Comparison of ENCODE assay signal across 8 cellular contexts in the genomic region with DNA sequence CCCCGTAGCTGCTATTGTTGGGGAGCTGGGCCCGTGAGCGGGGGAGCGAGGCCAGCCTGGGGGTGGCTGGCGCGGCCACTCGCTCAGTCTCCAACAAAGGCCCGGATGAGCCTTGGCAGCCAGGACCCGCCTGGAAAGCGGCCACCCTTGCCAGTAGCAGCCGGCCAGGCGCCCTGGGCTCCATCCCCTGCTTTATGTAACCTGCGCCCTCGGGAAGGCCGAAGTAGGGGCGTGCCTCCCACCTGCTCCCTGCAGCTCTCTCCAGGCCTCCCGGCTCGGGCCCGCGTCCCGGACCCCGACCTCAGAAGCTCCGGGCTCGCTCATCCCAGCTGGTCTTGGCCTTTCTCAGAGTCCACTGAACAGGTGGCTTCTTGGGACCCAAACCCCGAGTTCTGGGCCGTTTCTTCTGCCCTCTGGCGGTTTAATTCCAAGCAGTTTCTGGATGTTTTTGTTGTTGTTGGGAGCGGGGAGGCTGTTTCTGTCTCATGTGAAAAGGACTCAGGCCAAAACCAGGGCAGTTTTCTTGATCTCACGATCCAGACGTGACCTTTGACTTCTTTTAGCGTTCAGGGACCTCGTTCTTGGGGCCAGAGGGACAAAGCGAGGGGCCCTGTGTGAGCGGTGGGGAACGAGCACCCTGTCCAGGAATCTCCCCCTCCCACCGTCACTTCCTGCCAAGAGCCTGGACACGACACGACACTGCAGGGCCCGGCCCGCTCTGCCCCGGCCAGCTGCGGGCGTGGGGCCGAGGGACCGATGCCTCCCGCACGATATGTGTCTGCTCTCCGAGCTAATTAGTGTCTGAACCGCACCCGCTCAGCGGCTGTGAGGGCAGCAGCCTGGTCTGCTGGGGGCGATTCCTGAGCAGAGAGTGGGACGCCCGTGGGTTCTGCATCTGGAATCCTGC. TPM values are rescaled to one million over a fixed set of nuclear protein-coding genes. Genes with fewer than 3 reads are reported as not detected.
DNase-seq lines count a peak whose midpoint lies in the region; ATAC-seq and TF ChIP-seq lines count a peak whose summit lies in the region.

No MANE protein-coding gene starts in this region.

- DNase-seq in A172 (ENCODE audit: low spot score): peak; percentile 71
- DNase-seq in GM10248 (ENCODE audit: extremely low spot score): peak; percentile 48
- peak; percentile 71 for DNase-seq in NCI-H1105 (lab: John Stamatoyannopoulos, UW)
- DNase-seq in activated CD8-positive, alpha-beta T cell treated with anti-CD3 and anti-CD28 coated beads, Interleukin-2, amount 10 ng/mL, durations not matched to agents 7 days and 5 days: peak; percentile 63
- no peak for DNase-seq in mesothelial cell of epicardium (ENCODE audit: low spot score in 2 of 2, unreplicated experiment in 2 of 2)
- DNase-seq in testis: peak; percentile 67

- ATAC-seq in activated CD8-positive, alpha-beta T cell treated with anti-CD3 and anti-CD28 coated beads, Interleukin-2, amount 10 ng/mL, durations not matched to agents 7 days and 5 days: peak; percentile 1
- ATAC-seq in GM19395 (IDR thresholded peaks at IDR 0.05; ENCODE audit: unreplicated experiment): no peak

- H3K9me3 ChIP-seq in esophagus (ENCODE audit: control insufficient read depth in 2 of 2, insufficient read depth in 1 of 2, low read depth in 1 of 2, low read length in 1 of 2): no peaks in the 10 kb centered on the region
- H3K9me3 ChIP-seq in testis: no peaks in the 10 kb centered on the region

- POLR2A ChIA-PET in GM10248 (lab: Yijun Ruan, JAX): interaction anchor here (0.7 kb wide), 1 partner anchor 42 kb away, joined by 3 read pairs; no protein-coding TSS in a partner anchor
- POLR2A ChIA-PET in activated CD8-positive, alpha-beta T cell treated with anti-CD3 and anti-CD28 coated beads, Interleukin-2, amount 10 ng/mL, durations not matched to agents 7 days and 5 days (lab: Charles Lee): interaction anchor here (1.1 to 3.2 kb wide), 7 partner anchors 11 to 39 kb away, joined by 3 to 19 read pairs (median 9); partner anchors contain the start of genes BSG, GZMM and TPGS1

- TF ChIP-seq POLR2A in testis (IDR thresholded peaks at IDR 0.05): no peak

- H3K27ac ChIP-seq in esophagus (ENCODE audit: low read depth in 2 of 2, low read length in 1 of 2) (peak overlapping the region; percentile 74 to 95), testis (peak overlapping the region; percentile 93 to 95)

- H3K27me3 ChIP-seq in esophagus (ENCODE audit: control insufficient read depth in 1 of 2, insufficient read depth in 2 of 2, low read length in 2 of 2) (no peaks in the 10 kb centered on the region), testis (no peaks in the 10 kb centered on the region)

- peaks cover 22% of the 10 kb centered on the region for H3K4me1 Mint-ChIP-seq in activated CD8-positive, alpha-beta T cell treated with anti-CD3 and anti-CD28 coated beads, Interleukin-2, amount 10 ng/mL, durations not matched to agents 7 days and 5 days (ENCODE audit: low read depth)
- peaks cover 18% of the 10 kb centered on the region for H3K4me1 Mint-ChIP-seq in mesothelial cell of epicardium

- no peaks in the 10 kb centered on the region for H3K9me3 Mint-ChIP-seq in activated CD8-positive, alpha-beta T cell treated with anti-CD3 and anti-CD28 coated beads, Interleukin-2, amount 10 ng/mL, durations not matched to agents 7 days and 5 days (ENCODE audit: insufficient read depth)
- no peaks in the 10 kb centered on the region for H3K9me3 Mint-ChIP-seq in mesothelial cell of epicardium

- TF ChIP-seq CTCF in GM10248 (IDR thresholded peaks at IDR 0.05; ENCODE audit: control extremely low read depth, extremely low read depth, low read depth, missing control alignments) (peak; percentile 41), mesothelial cell of epicardium (IDR thresholded peaks at IDR 0.05; ENCODE audit: unreplicated experiment) (no peak), testis (IDR thresholded peaks at IDR 0.05) (peak; percentile 30 to 57 (median 54))

- CTCF ChIA-PET in GM10248 (lab: Yijun Ruan, JAX): interaction anchor here (1.0 to 6.4 kb wide), 5 partner anchors 9 to 37 kb away, joined by 3 to 79 read pairs (median 6); no protein-coding TSS in a partner anchor
- CTCF ChIA-PET in activated CD8-positive, alpha-beta T cell treated with anti-CD3 and anti-CD28 coated beads, Interleukin-2, amount 10 ng/mL, durations not matched to agents 7 days and 5 days (lab: Charles Lee): interaction anchor here (1.3 to 6.1 kb wide), 6 partner anchors 9 to 77 kb away, joined by 4 to 87 read pairs (median 6); partner anchors contain the start of gene TPGS1

- H3K27me3 Mint-ChIP-seq in activated CD8-positive, alpha-beta T cell treated with anti-CD3 and anti-CD28 coated beads, Interleukin-2, amount 10 ng/mL, durations not matched to agents 7 days and 5 days (ENCODE audit: low read depth): no peaks in the 10 kb centered on the region
- H3K27me3 Mint-ChIP-seq in mesothelial cell of epicardium (ENCODE audit: low read depth): no peaks in the 10 kb centered on the region

- peak overlapping the region; percentile 81 for H3K27ac Mint-ChIP-seq in activated CD8-positive, alpha-beta T cell treated with anti-CD3 and anti-CD28 coated beads, Interleukin-2, amount 10 ng/mL, durations not matched to agents 7 days and 5 days
- H3K27ac Mint-ChIP-seq in mesothelial cell of epicardium: peak overlapping the region; percentile 98

- 2 to 3% methylated on average over 52 to 54 of the region's 54 CpGs for WGBS in esophagus, 2 donors
- WGBS in testis, 2 donors: 1% methylated on average over 13 to 54 of the region's 54 CpGs

- peak overlapping the region; percentile 82 for H3K4me3 Mint-ChIP-seq in activated CD8-positive, alpha-beta T cell treated with anti-CD3 and anti-CD28 coated beads, Interleukin-2, amount 10 ng/mL, durations not matched to agents 7 days and 5 days
- H3K4me3 Mint-ChIP-seq in mesothelial cell of epicardium: peak overlapping the region; percentile 91

- H3K36me3 Mint-ChIP-seq in activated CD8-positive, alpha-beta T cell treated with anti-CD3 and anti-CD28 coated beads, Interleukin-2, amount 10 ng/mL, durations not matched to agents 7 days and 5 days (ENCODE audit: low read depth): peaks cover 10% of the 10 kb centered on the region
- H3K36me3 Mint-ChIP-seq in mesothelial cell of epicardium: peaks cover under 1% of the 10 kb centered on the region

- H3K4me3 ChIP-seq in esophagus (ENCODE audit: low read depth in 1 of 2, low read length in 2 of 2) (peak overlapping the region; percentile 94 to 98), testis (peak overlapping the region; percentile 95 to 98)

- intact Hi-C loops in testis (cut with DNase I; ENCODE audit: low total_unique reads): no loop called here

- H3K4me1 ChIP-seq in esophagus (ENCODE audit: control insufficient read depth in 2 of 2, insufficient read depth in 2 of 2, low read length in 1 of 2) (peaks cover 3 to 19% of the 10 kb centered on the region in 2 donors), testis (peaks cover 13% of the 10 kb centered on the region)

- peaks cover 0 to 19% of the 10 kb centered on the region in 2 donors for H3K36me3 ChIP-seq in esophagus (ENCODE audit: control insufficient read depth in 2 of 2, insufficient read depth in 2 of 2, low read length in 1 of 2)
- no peaks in the 10 kb centered on the region for H3K36me3 ChIP-seq in testis (ENCODE audit: low read depth, missing control alignments)

RNA-seq across cellular contexts. Expression of gene CDC34, which starts 1.3 kb away (rescaled TPM):
- total RNA-seq in A172 (2014; rRNA removed; shearing (Covaris generic)): 96.1 and 105 TPM in 2 replicates
- 10 to 100 TPM; 49.0 to 53.0 TPM for total RNA-seq in activated CD8-positive, alpha-beta T cell treated with anti-CD3 and anti-CD28 coated beads, Interleukin-2, amount 10 ng/mL, durations not matched to agents 7 days and 5 days
- 10 to 100 TPM; 45.2 to 68.7 TPM for polyA plus RNA-seq in esophagus
- total RNA-seq in mesothelial cell of epicardium: 98.1 to 106 TPM (median 99.5 TPM) in 3 replicates
- 100 to 1,000 TPM; 205 to 249 TPM for total RNA-seq in testis
- 149 TPM for polyA plus RNA-seq in testis (ENCODE audit: insufficient read depth, low read depth, low replicate concordance)

RNA-seq across cellular contexts. Expression of gene GZMM, which starts 11.0 kb away (rescaled TPM):
- total RNA-seq in A172 (2014; rRNA removed; shearing (Covaris generic)): not detected in 2 replicates
- total RNA-seq in activated CD8-positive, alpha-beta T cell treated with anti-CD3 and anti-CD28 coated beads, Interleukin-2, amount 10 ng/mL, durations not matched to agents 7 days and 5 days: 10 to 100 TPM; 86.9 to 87.3 TPM
- 1 to 10 TPM in 1 of 2 donors, under 1 TPM in 1; 0.86 to 1.1 TPM for polyA plus RNA-seq in esophagus
- total RNA-seq in mesothelial cell of epicardium: 0.25 to 0.40 TPM (median 0.29 TPM) in 3 replicates
- 1 to 10 TPM in 1 of 2 donors, under 1 TPM in 1; 0.31 to 1.4 TPM for total RNA-seq in testis
- 2.2 TPM for polyA plus RNA-seq in testis (ENCODE audit: insufficient read depth, low read depth, low replicate concordance)

RNA-seq across cellular contexts. Expression of gene TPGS1, which starts 25.5 kb away (rescaled TPM):
- 44.3 and 104 TPM in 2 replicates for total RNA-seq in A172 (2014; rRNA removed; shearing (Covaris generic))
- 10 to 100 TPM; 20.1 to 20.7 TPM for total RNA-seq in activated CD8-positive, alpha-beta T cell treated with anti-CD3 and anti-CD28 coated beads, Interleukin-2, amount 10 ng/mL, durations not matched to agents 7 days and 5 days
- polyA plus RNA-seq in esophagus: 10 to 100 TPM; 13.9 to 16.8 TPM
- total RNA-seq in mesothelial cell of epicardium: 30.8 to 32.4 TPM (median 32.3 TPM) in 3 replicates
- 100 to 1,000 TPM in 1 of 2 donors, 10 to 100 TPM in 1; 98.5 to 104 TPM for total RNA-seq in testis
- polyA plus RNA-seq in testis (ENCODE audit: insufficient read depth, low read depth, low replicate concordance): 5.4 TPM

RNA-seq across cellular contexts. Expression of gene MADCAM1, which starts 36.5 kb away (rescaled TPM):
- total RNA-seq in A172 (2014; rRNA removed; shearing (Covaris generic)): 0.48 and 0.71 TPM in 2 replicates
- total RNA-seq in activated CD8-positive, alpha-beta T cell treated with anti-CD3 and anti-CD28 coated beads, Interleukin-2, amount 10 ng/mL, durations not matched to agents 7 days and 5 days: under 1 TPM; 0.16 to 0.39 TPM
- polyA plus RNA-seq in esophagus (1 to 10 TPM in 1 of 2 donors, under 1 TPM in 1; 0.57 to 2.0 TPM), testis (ENCODE audit: insufficient read depth, low read depth, low replicate concordance) (1.6 TPM)
- total RNA-seq in mesothelial cell of epicardium (0.75 to 1.1 TPM (median 0.98 TPM) in 3 replicates), testis (1 to 10 TPM; 2.2 to 2.3 TPM)

RNA-seq across cellular contexts. Expression of gene BSG, which starts 39.6 kb away (rescaled TPM):
- total RNA-seq in A172 (2014; rRNA removed; shearing (Covaris generic)): 700 and 767 TPM in 2 replicates
- 100 to 1,000 TPM; 207 to 217 TPM for total RNA-seq in activated CD8-positive, alpha-beta T cell treated with anti-CD3 and anti-CD28 coated beads, Interleukin-2, amount 10 ng/mL, durations not matched to agents 7 days and 5 days
- polyA plus RNA-seq in esophagus (100 to 1,000 TPM; 189 to 210 TPM), testis (ENCODE audit: insufficient read depth, low read depth, low replicate concordance) (870 TPM)
- total RNA-seq in mesothelial cell of epicardium (414 to 431 TPM (median 414 TPM) in 3 replicates), testis (1,000 to 10,000 TPM; 1,391 to 1,458 TPM)

Comparison
In these comparisons a context has a peak if more than half of its experiments do, and no peak if none do; other contexts are left out.
1. DNase-seq: peak in A172 (single experiment), GM10248 (single experiment), NCI-H1105 (single experiment), activated CD8-positive, alpha-beta T cell treated with anti-CD3 and anti-CD28 coated beads, Interleukin-2, amount 10 ng/mL, durations not matched to agents 7 days and 5 days (single experiment) and testis (single experiment); none in mesothelial cell of epicardium (0 of 2).
2. RNA of gene GZMM, which starts 11.0 kb away (total RNA-seq): 86.9 to 87.3 TPM in activated CD8-positive, alpha-beta T cell treated with anti-CD3 and anti-CD28 coated beads, Interleukin-2, amount 10 ng/mL, durations not matched to agents 7 days and 5 days; 0.31 to 1.4 TPM in testis, 0.25 to 0.40 TPM in mesothelial cell of epicardium and not detected in A172; every median in the first group is over 10 times any median in the second.